1 cellular context compared by ENCODE assay signal in the genomic region with DNA sequence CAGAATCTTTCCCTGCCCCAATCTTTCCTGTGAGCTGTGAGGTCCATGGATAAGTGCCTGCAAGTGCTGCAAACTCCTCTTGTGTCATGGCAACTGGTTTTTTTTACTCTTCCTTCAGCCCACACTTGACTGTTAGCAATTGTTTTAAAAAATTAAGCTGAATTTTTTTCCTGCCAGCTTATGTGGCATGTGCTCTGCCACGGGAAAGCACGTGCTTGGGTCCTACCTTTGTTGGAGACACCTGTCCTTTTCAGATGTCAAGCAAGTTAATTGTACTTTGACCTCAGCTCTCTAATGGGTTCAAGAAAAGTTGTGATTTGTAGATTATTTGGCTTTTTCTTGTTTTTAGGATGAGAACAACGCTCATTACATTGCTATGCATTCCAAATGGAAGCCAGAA.
TF ChIP-seq lines count a peak whose summit lies in the region.

No MANE protein-coding gene starts in this region.

TF ChIP-seq in HepG2, 621 proteins besides CTCF, POLR2A, EP300 and RAD21 (continued from another document):
- TF ChIP-seq, protein P1, sequence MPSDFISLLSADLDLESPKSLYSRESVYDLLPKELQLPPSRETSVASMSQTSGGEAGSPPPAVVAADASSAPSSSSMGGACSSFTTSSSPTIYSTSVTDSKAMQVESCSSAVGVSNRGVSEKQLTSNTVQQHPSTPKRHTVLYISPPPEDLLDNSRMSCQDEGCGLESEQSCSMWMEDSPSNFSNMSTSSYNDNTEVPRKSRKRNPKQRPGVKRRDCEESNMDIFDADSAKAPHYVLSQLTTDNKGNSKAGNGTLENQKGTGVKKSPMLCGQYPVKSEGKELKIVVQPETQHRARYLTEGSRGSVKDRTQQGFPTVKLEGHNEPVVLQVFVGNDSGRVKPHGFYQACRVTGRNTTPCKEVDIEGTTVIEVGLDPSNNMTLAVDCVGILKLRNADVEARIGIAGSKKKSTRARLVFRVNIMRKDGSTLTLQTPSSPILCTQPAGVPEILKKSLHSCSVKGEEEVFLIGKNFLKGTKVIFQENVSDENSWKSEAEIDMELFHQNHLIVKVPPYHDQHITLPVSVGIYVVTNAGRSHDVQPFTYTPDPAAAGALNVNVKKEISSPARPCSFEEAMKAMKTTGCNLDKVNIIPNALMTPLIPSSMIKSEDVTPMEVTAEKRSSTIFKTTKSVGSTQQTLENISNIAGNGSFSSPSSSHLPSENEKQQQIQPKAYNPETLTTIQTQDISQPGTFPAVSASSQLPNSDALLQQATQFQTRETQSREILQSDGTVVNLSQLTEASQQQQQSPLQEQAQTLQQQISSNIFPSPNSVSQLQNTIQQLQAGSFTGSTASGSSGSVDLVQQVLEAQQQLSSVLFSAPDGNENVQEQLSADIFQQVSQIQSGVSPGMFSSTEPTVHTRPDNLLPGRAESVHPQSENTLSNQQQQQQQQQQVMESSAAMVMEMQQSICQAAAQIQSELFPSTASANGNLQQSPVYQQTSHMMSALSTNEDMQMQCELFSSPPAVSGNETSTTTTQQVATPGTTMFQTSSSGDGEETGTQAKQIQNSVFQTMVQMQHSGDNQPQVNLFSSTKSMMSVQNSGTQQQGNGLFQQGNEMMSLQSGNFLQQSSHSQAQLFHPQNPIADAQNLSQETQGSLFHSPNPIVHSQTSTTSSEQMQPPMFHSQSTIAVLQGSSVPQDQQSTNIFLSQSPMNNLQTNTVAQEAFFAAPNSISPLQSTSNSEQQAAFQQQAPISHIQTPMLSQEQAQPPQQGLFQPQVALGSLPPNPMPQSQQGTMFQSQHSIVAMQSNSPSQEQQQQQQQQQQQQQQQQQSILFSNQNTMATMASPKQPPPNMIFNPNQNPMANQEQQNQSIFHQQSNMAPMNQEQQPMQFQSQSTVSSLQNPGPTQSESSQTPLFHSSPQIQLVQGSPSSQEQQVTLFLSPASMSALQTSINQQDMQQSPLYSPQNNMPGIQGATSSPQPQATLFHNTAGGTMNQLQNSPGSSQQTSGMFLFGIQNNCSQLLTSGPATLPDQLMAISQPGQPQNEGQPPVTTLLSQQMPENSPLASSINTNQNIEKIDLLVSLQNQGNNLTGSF (CRISPR knock-in tag; IDR thresholded peaks at IDR 0.05): no peak
- no peak for TF ChIP-seq ZNF562 (CRISPR knock-in tag; IDR thresholded peaks at IDR 0.05; ENCODE audit: borderline replicate concordance)
